Comparison of ENCODE assay signal across 26 cellular contexts in genomic region chr1:30609336-30610280, GRCh38.
"Had no signal": no experiment of that assay in that cellular context is flagged by ENCODE, and none has a peak within 500 bp of the region (broad histone marks: within the 10 kb centered on the region; RNA-seq: fewer than 3 reads in every experiment).

No MANE protein-coding gene starts in this region.

- H3K27me3 ChIP-seq: breast epithelium, ovary, right lobe of liver, testis had no signal

- FAIRE-seq: colon, endothelial cell of umbilical vein, TTC549 had no signal

- H3K4me3 ChIP-seq: breast epithelium, dorsolateral prefrontal cortex, heart right ventricle, left ventricle myocardium inferior, lung, ovary, right lobe of liver, testis, transverse colon had no signal

- H3K27ac ChIP-seq: breast epithelium, dorsolateral prefrontal cortex, heart right ventricle, left ventricle myocardium inferior, ovary, right lobe of liver, testis, transverse colon, WERI-Rb-1 had no signal

- DNase-seq: activated CD4-positive, alpha-beta T cell treated with anti-CD3 and anti-CD28 coated beads for 48 hours; activated CD4-positive, alpha-beta T cell treated with anti-CD3 and anti-CD28 coated beads, Interleukin-2, amount 50 U/mL, for 48 hours; activated naive CD4-positive, alpha-beta T cell; activated T-cell treated with anti-CD3 and anti-CD28 coated beads for 4 hours; activated T-cell treated with anti-CD3 and anti-CD28 coated beads, Interleukin-2, amount 50 U/mL, for 72 hours; dorsolateral prefrontal cortex; effector memory CD8-positive, alpha-beta T cell; foreskin fibroblast; heart right ventricle; left ventricle myocardium inferior; mesendoderm; ovary; stimulated activated CD4-positive, alpha-beta T cell treated with anti-CD3 and anti-CD28 coated beads, Interleukin-12 subunit alpha, Interleukin-12 subunit beta, amount 100 ng/mL, for 4 hours; stimulated activated CD4-positive, alpha-beta T cell treated with anti-CD3 and anti-CD28 coated beads, Interleukin-4, amount 100 ng/mL, for 1 hour; stimulated activated naive CD8-positive, alpha-beta T cell treated with anti-CD3 and anti-CD28 coated beads, Interleukin-15, Interleukin-2, amounts not matched to agents 100 U/mL and 50 U/mL, for 24 hours; SW 1271; T-helper 9 cell; testis; transverse colon; WERI-Rb-1 had no signal

- H3K36me3 ChIP-seq: breast epithelium, heart right ventricle, left ventricle myocardium inferior, ovary, right lobe of liver, transverse colon, WERI-Rb-1 had no signal

- H3K4me1 ChIP-seq: breast epithelium, heart right ventricle, left ventricle myocardium inferior, right lobe of liver, testis, transverse colon had no signal

- H3K9me3 ChIP-seq: breast epithelium, heart right ventricle, left ventricle myocardium inferior, ovary, right lobe of liver, testis, transverse colon had no signal
